24 cellular contexts compared by ENCODE assay signal in genomic region chr15:95663156-95663831, GRCh38.
A peak's percentile ranks its signal among the peaks of the same experiment; 100 is the strongest.
DNase-seq lines count a peak whose midpoint lies in the region; ATAC-seq, FAIRE-seq and TF ChIP-seq lines count a peak whose summit lies in the region.
"Had no signal": no experiment of that assay in that cellular context is flagged by ENCODE, and none has a peak within 500 bp of the region (broad histone marks: within the 10 kb centered on the region; RNA-seq: fewer than 3 reads in every experiment).

No MANE protein-coding gene starts in this region.

- no peaks in the 10 kb centered on the region for H3K36me3 Mint-ChIP-seq in CD4-positive, alpha-beta memory T cell
- H3K36me3 Mint-ChIP-seq: natural killer cell treated with Interleukin-12 subunit alpha and Interleukin-12 subunit beta and Interleukin-15 and Interleukin-18, amount 100 ng/mL, for 72 hours had no signal

- TF ChIP-seq POLR2A in HepG2 (IDR thresholded peaks at IDR 0.05; ENCODE audit: insufficient read depth in 1 of 2, low read depth in 2 of 2, low read length in 2 of 2), result no peak

- FAIRE-seq in HepG2 (lab: Jason Lieb, UNC), result no peak

- no peaks in the 10 kb centered on the region for H3K4me1 Mint-ChIP-seq in CD4-positive, alpha-beta memory T cell
- H3K4me1 Mint-ChIP-seq: activated CD4-positive, alpha-beta T cell treated with anti-CD3 and anti-CD28 coated beads for 36 hours had no signal

- CTCF ChIA-PET in HepG2 (lab: Yijun Ruan, JAX; ENCODE audit: low intra/inter-chr PET ratio, low total read pairs), result no interaction called here
- CTCF ChIA-PET in CD4-positive, alpha-beta memory T cell (lab: Charles Lee; ENCODE audit: partially characterized antibody), result interaction anchor here (1.2 kb wide), 1 partner anchor 11 kb away, joined by 3 read pairs; no protein-coding TSS in a partner anchor

- no peaks in the 10 kb centered on the region for H3K4me1 ChIP-seq in HepG2 (ENCODE audit: insufficient read depth, low read length)
- no peaks in the 10 kb centered on the region for H3K4me1 ChIP-seq in CD4-positive, alpha-beta memory T cell (ENCODE audit: insufficient read depth, low read length)
- H3K4me1 ChIP-seq: breast epithelium, HAP-1, thyroid gland had no signal

- ATAC-seq in HepG2, result no peak
- ATAC-seq in HG03432 (IDR thresholded peaks at IDR 0.05; ENCODE audit: unreplicated experiment), result no peak
- ATAC-seq: activated CD4-positive, alpha-beta T cell treated with anti-CD3 and anti-CD28 coated beads for 36 hours; left colon; natural killer cell treated with Interleukin-12 subunit alpha and Interleukin-12 subunit beta and Interleukin-15 and Interleukin-18, amount 100 ng/mL, for 72 hours; PC-3; stimulated activated naive CD8-positive, alpha-beta T cell treated with anti-CD3 and anti-CD28 coated beads, Interleukin-15, Interleukin-2, amounts not matched to agents 100 U/mL and 50 U/mL, for 24 hours had no signal

- H3K4me3 ChIP-seq in AG10803 (ENCODE audit: low read length) (no peak overlapping the region), epithelial cell of esophagus (ENCODE audit: low read length) (no peak overlapping the region), HepG2 (replicated peaks in 1 of 3; ENCODE audit: insufficient read depth in 1 of 3, low read depth in 2 of 3, low read length in 3 of 3) (no peak overlapping the region)
- H3K4me3 ChIP-seq in CD4-positive, alpha-beta memory T cell (ENCODE audit: low read length in 2 of 2), result no peak overlapping the region
- H3K4me3 ChIP-seq: breast epithelium, HAP-1, skin epidermis, thyroid gland had no signal

- H3K79me2 ChIP-seq in HepG2 (ENCODE audit: insufficient read depth, low read length), result no peaks in the 10 kb centered on the region

- TF ChIP-seq EP300 in HepG2 (IDR thresholded peaks at IDR 0.05; ENCODE audit: low read depth in 2 of 2, low read length in 2 of 2), result no peak
- no peak for TF ChIP-seq EP300 in HepG2 (CRISPR knock-in tag; IDR thresholded peaks at IDR 0.05; ENCODE audit: borderline replicate concordance)

- peaks cover 61% of the 10 kb centered on the region for H3K9me3 ChIP-seq in HepG2 (ENCODE audit: low read length)
- H3K9me3 ChIP-seq in CD4-positive, alpha-beta memory T cell (ENCODE audit: control insufficient read depth in 1 of 2, low read length in 2 of 2), result no peaks in the 10 kb centered on the region
- H3K9me3 ChIP-seq: breast epithelium, HAP-1, thyroid gland had no signal

- intact Hi-C loops in HepG2 (cut with micrococcal nuclease; ENCODE audit: unreplicated experiment), result no loop called here
- intact Hi-C loops in CD4-positive, alpha-beta memory T cell (cut with micrococcal nuclease), result no loop called here

- no peak overlapping the region for H3K27ac ChIP-seq in HepG2 (ENCODE audit: extremely low read length, insufficient read depth, low read length)
- H3K27ac ChIP-seq in CD4-positive, alpha-beta memory T cell (ENCODE audit: low read depth, low read length), result no peak overlapping the region
- H3K27ac ChIP-seq: skin epidermis, thyroid gland had no signal

- H2AFZ ChIP-seq in HepG2 (ENCODE audit: low read length), result no peak overlapping the region

- H3K27me3 ChIP-seq in HepG2 (ENCODE audit: control insufficient read depth in 1 of 2, insufficient read depth in 2 of 2, low read length in 2 of 2), result no peaks in the 10 kb centered on the region; a peak in 1 of 5 replicates
- no peaks in the 10 kb centered on the region for H3K27me3 ChIP-seq in CD4-positive, alpha-beta memory T cell (ENCODE audit: insufficient read depth, low read length)
- H3K27me3 ChIP-seq: breast epithelium, thyroid gland had no signal

- TF ChIP-seq CTCF in AG10803 (conservative IDR thresholded peaks at IDR 0.05; ENCODE audit: low read length), result no peak
- TF ChIP-seq CTCF in epithelial cell of esophagus (IDR thresholded peaks at IDR 0.05; ENCODE audit: insufficient read depth, low read depth, low read length, missing control alignments), result no peak
- TF ChIP-seq CTCF in HepG2 (CRISPR knock-in tag; IDR thresholded peaks at IDR 0.05), result no peak

- no peak for TF ChIP-seq RAD21 in HepG2 (CRISPR knock-in tag; IDR thresholded peaks at IDR 0.05)

- BruUV-seq in HepG2 (replicated peaks; lab: Mats Ljungman, UMichigan), result no TSS peak

- H3K36me3 ChIP-seq in HepG2 (replicated peaks in 1 of 2; ENCODE audit: control insufficient read depth in 1 of 2, insufficient read depth in 2 of 2, low read length in 2 of 2), result no peaks in the 10 kb centered on the region
- no peaks in the 10 kb centered on the region for H3K36me3 ChIP-seq in CD4-positive, alpha-beta memory T cell (ENCODE audit: insufficient read depth, low read length)
- H3K36me3 ChIP-seq: breast epithelium, HAP-1, thyroid gland had no signal

- H3K4me3 Mint-ChIP-seq in CD4-positive, alpha-beta memory T cell, result no peak overlapping the region
- H3K4me3 Mint-ChIP-seq: activated CD4-positive, alpha-beta T cell treated with anti-CD3 and anti-CD28 coated beads for 36 hours; dendritic cell treated with granulocyte-macrophage colony-stimulating factor and Interleukin-4, amounts not matched to agents 40 ng/mL and 50 ng/mL, for 4 days; natural killer cell treated with Interleukin-12 subunit alpha and Interleukin-12 subunit beta and Interleukin-15 and Interleukin-18, amount 100 ng/mL, for 72 hours had no signal

- no peak overlapping the region for H3K9ac ChIP-seq in HepG2 (ENCODE audit: insufficient read depth, low read depth, low read length)

- no peak overlapping the region for H3K4me2 ChIP-seq in HepG2 (ENCODE audit: low read depth, low read length)

- in situ Hi-C loops in HepG2 (cut with HindIII; ENCODE audit: extremely low pct_ligation_motif_present, low pct_unique_long_range_greater_than_20kb), result no loop called here

- no peak overlapping the region for H3K27ac Mint-ChIP-seq in CD4-positive, alpha-beta memory T cell
- H3K27ac Mint-ChIP-seq: activated CD4-positive, alpha-beta T cell treated with anti-CD3 and anti-CD28 coated beads for 36 hours; dendritic cell treated with granulocyte-macrophage colony-stimulating factor and Interleukin-4, amounts not matched to agents 40 ng/mL and 50 ng/mL, for 4 days; natural killer cell treated with Interleukin-12 subunit alpha and Interleukin-12 subunit beta and Interleukin-15 and Interleukin-18, amount 100 ng/mL, for 72 hours had no signal

- POLR2A ChIA-PET in HepG2 (lab: Yijun Ruan, JAX), result no interaction called here
- POLR2A ChIA-PET in CD4-positive, alpha-beta memory T cell (lab: Charles Lee; ENCODE audit: partially characterized antibody), result no interaction called here

- no peaks in the 10 kb centered on the region for H4K20me1 ChIP-seq in HepG2 (ENCODE audit: insufficient read depth, low read length)

- WGBS in HepG2 (ENCODE audit: low lambda C conversion rate), result 43% methylated on average over 4 of the region's 4 CpGs

- peak; percentile 51 for DNase-seq in AG10803 (ENCODE audit: low read depth)
- peak; percentile 47 for DNase-seq in M059J (ENCODE audit: low read depth)
- DNase-seq in epithelial cell of esophagus (ENCODE audit: low read depth), result peak; percentile 42
- DNase-seq in HepG2 (ENCODE audit: low spot score), result no peak
- no peak for DNase-seq in CD4-positive, alpha-beta memory T cell
- no peak for DNase-seq in stimulated activated CD4-positive, alpha-beta T cell treated with anti-CD3 and anti-CD28 coated beads, Interleukin-2, amount 100 ng/mL, for 24 hours
- DNase-seq in OCI-M1 (lab: John Stamatoyannopoulos, UW), result no peak
- DNase-seq: ACHN; activated CD4-positive, alpha-beta T cell treated with anti-CD3 and anti-CD28 coated beads for 36 hours; activated effector memory CD4-positive, alpha-beta T cell treated with Interleukin-2 at 50 U/mL for 16 hours; DND-41; left colon; NCI-H1694; PC-3; SIG-M5; stimulated activated naive CD8-positive, alpha-beta T cell treated with anti-CD3 and anti-CD28 coated beads, Interleukin-15, Interleukin-2, amounts not matched to agents 100 U/mL and 50 U/mL, for 24 hours; T-helper 1 cell; thyroid gland had no signal

- H3K9me3 Mint-ChIP-seq in CD4-positive, alpha-beta memory T cell, result peaks cover 0 to 6% (median 2%) of the 10 kb centered on the region in 8 donors
- H3K9me3 Mint-ChIP-seq: dendritic cell treated with granulocyte-macrophage colony-stimulating factor and Interleukin-4, amounts not matched to agents 40 ng/mL and 50 ng/mL, for 4 days; natural killer cell treated with Interleukin-12 subunit alpha and Interleukin-12 subunit beta and Interleukin-15 and Interleukin-18, amount 100 ng/mL, for 72 hours had no signal

- peaks cover 2% of the 10 kb centered on the region in 2 donors for H3K27me3 Mint-ChIP-seq in CD4-positive, alpha-beta memory T cell
- H3K27me3 Mint-ChIP-seq: dendritic cell treated with granulocyte-macrophage colony-stimulating factor and Interleukin-4, amounts not matched to agents 40 ng/mL and 50 ng/mL, for 4 days had no signal

TF ChIP-seq in HepG2, 621 proteins besides CTCF, POLR2A, EP300 and RAD21 (continues in another document):
- TF ChIP-seq ZNF792 (CRISPR knock-in tag; IDR thresholded peaks at IDR 0.05) (no peak), SP140L (CRISPR knock-in tag; IDR thresholded peaks at IDR 0.05; ENCODE audit: borderline replicate concordance) (no peak), CENPT (CRISPR knock-in tag; IDR thresholded peaks at IDR 0.05; ENCODE audit: low read depth) (no peak), PRDM10 (CRISPR knock-in tag; IDR thresholded peaks at IDR 0.05; ENCODE audit: low read depth) (no peak), CEBPB (IDR thresholded peaks at IDR 0.05; ENCODE audit: borderline replicate concordance, low read depth, low read length) (peak; percentile 25; the same call in 1 of the 2 replicates)

Comparison
In these comparisons a context has a peak if more than half of its experiments do, and no peak if none do; other contexts are left out.
1. DNase-seq: peak in AG10803 (single experiment), M059J (single experiment) and epithelial cell of esophagus (single experiment); none in HepG2 (single experiment), CD4-positive, alpha-beta memory T cell (0 of 5), stimulated activated CD4-positive, alpha-beta T cell treated with anti-CD3 and anti-CD28 coated beads, Interleukin-2, amount 100 ng/mL, for 24 hours (0 of 2) and OCI-M1 (single experiment).